8 cellular contexts compared by ENCODE assay signal in the genomic region with DNA sequence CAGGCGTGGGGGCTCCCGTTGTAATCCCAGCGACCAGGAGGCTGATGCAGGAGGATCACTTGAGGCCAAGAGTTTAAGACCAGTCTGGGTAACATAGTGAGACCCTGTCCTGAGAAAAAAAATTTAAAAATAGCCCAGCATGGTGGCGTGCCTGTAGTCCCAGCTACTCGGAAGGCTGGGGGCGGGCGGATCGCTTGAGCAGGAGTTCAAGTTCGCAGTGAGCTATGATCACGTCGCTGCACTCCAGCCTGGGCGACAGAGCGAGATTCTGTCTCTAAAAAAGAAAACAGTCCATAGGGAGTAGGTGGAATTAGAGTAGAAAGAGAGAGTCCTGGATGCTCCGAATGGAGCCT. TPM values are rescaled to one million over a fixed set of nuclear protein-coding genes. Genes with fewer than 3 reads are reported as not detected.
DNase-seq lines count a peak whose midpoint lies in the region; ATAC-seq lines count a peak whose summit lies in the region.

No MANE protein-coding gene starts in this region.

- no peaks in the 10 kb centered on the region for H3K9me3 Mint-ChIP-seq in dendritic cell treated with granulocyte-macrophage colony-stimulating factor and Interleukin-4, amounts not matched to agents 40 ng/mL and 50 ng/mL, for 4 days
- H3K9me3 Mint-ChIP-seq in naive thymus-derived CD4-positive, alpha-beta T cell, result peaks cover 0 to 3% (median 0%) of the 10 kb centered on the region in 11 donors

- H3K4me3 ChIP-seq in ACC112 (ENCODE audit: low read depth, low read length), result peak overlapping the region; percentile 90
- no peak overlapping the region for H3K4me3 ChIP-seq in Karpas-422 (ENCODE audit: low read length)
- no peak overlapping the region for H3K4me3 ChIP-seq in naive thymus-derived CD4-positive, alpha-beta T cell (ENCODE audit: low read length)

- H3K4me1 Mint-ChIP-seq in dendritic cell treated with granulocyte-macrophage colony-stimulating factor and Interleukin-4, amounts not matched to agents 40 ng/mL and 50 ng/mL, for 4 days (ENCODE audit: low read depth), result peaks cover 18% of the 10 kb centered on the region
- H3K4me1 Mint-ChIP-seq in naive thymus-derived CD4-positive, alpha-beta T cell, result peaks cover 17 to 31% (median 19%) of the 10 kb centered on the region in 7 donors

- H3K4me3 Mint-ChIP-seq in dendritic cell treated with granulocyte-macrophage colony-stimulating factor and Interleukin-4, amounts not matched to agents 40 ng/mL and 50 ng/mL, for 4 days, result peak overlapping the region; percentile 84
- H3K4me3 Mint-ChIP-seq in naive thymus-derived CD4-positive, alpha-beta T cell, result peak overlapping the region; percentile 77 to 99 (median 96)

- POLR2A ChIA-PET in naive thymus-derived CD4-positive, alpha-beta T cell (lab: Charles Lee), result interaction anchor here (0.6 to 2.8 kb wide), 3 partner anchors 10 to 51 kb away, joined by 4 to 11 read pairs (median 7); a partner anchor contains a TSS

- H3K27me3 Mint-ChIP-seq in dendritic cell treated with granulocyte-macrophage colony-stimulating factor and Interleukin-4, amounts not matched to agents 40 ng/mL and 50 ng/mL, for 4 days, result peaks cover 5% of the 10 kb centered on the region
- peaks cover 0 to 8% (median 0%) of the 10 kb centered on the region in 5 donors for H3K27me3 Mint-ChIP-seq in naive thymus-derived CD4-positive, alpha-beta T cell

- no peak overlapping the region for H3K27ac ChIP-seq in ACC112 (ENCODE audit: low read depth, low read length)
- no peak overlapping the region for H3K27ac ChIP-seq in Karpas-422 (ENCODE audit: low read length)
- H3K27ac ChIP-seq in naive thymus-derived CD4-positive, alpha-beta T cell (ENCODE audit: low read depth, low read length), result no peak overlapping the region

- intact Hi-C loops in dendritic cell treated with granulocyte-macrophage colony-stimulating factor and Interleukin-4, amounts not matched to agents 40 ng/mL and 50 ng/mL, for 4 days (cut with micrococcal nuclease), result loop anchor here (1.0 to 5.0 kb wide), 4 partner anchors 34 to 137 kb away; a partner anchor contains a TSS
- intact Hi-C loops in naive thymus-derived CD4-positive, alpha-beta T cell (cut with micrococcal nuclease), result loop anchor here (1.0 to 5.0 kb wide), 28 partner anchors 18 to 886 kb away; a partner anchor contains a TSS

- peaks cover 10% of the 10 kb centered on the region for H3K4me1 ChIP-seq in ACC112 (ENCODE audit: control insufficient read depth, insufficient read depth, low read length, unreplicated experiment)
- peaks cover 27% of the 10 kb centered on the region for H3K4me1 ChIP-seq in Karpas-422 (ENCODE audit: low read length)
- peaks cover 8% of the 10 kb centered on the region in 2 donors for H3K4me1 ChIP-seq in naive thymus-derived CD4-positive, alpha-beta T cell (ENCODE audit: control insufficient read depth in 2 of 2, insufficient read depth in 2 of 2, low read length in 2 of 2)

- no peaks in the 10 kb centered on the region for H3K27me3 ChIP-seq in ACC112 (ENCODE audit: insufficient read depth, low read length)
- no peaks in the 10 kb centered on the region for H3K27me3 ChIP-seq in Karpas-422 (ENCODE audit: low read length)
- H3K27me3 ChIP-seq in naive thymus-derived CD4-positive, alpha-beta T cell (ENCODE audit: control insufficient read depth in 2 of 2, insufficient read depth in 2 of 2, low read length in 2 of 2), result no peaks in the 10 kb centered on the region

- H3K36me3 ChIP-seq in ACC112 (ENCODE audit: insufficient read depth, low read length) (no peaks in the 10 kb centered on the region), Karpas-422 (ENCODE audit: insufficient read depth, low read length) (peaks cover 7% of the 10 kb centered on the region; the same call in 1 of the 2 replicates)
- H3K36me3 ChIP-seq in naive thymus-derived CD4-positive, alpha-beta T cell (ENCODE audit: control insufficient read depth in 2 of 3, insufficient read depth in 3 of 3, low read length in 3 of 3), result no peaks in the 10 kb centered on the region

- H2AFZ ChIP-seq in ACC112 (ENCODE audit: low read length, unreplicated experiment), result peak overlapping the region; percentile 70
- H2AFZ ChIP-seq in Karpas-422 (ENCODE audit: low read length), result peak overlapping the region; percentile 39; the same call in 1 of the 2 replicates

- no peak overlapping the region for H3K9ac ChIP-seq in Karpas-422 (ENCODE audit: low read length)

- H3K27ac Mint-ChIP-seq in dendritic cell treated with granulocyte-macrophage colony-stimulating factor and Interleukin-4, amounts not matched to agents 40 ng/mL and 50 ng/mL, for 4 days, result peak overlapping the region; percentile 93
- H3K27ac Mint-ChIP-seq in naive thymus-derived CD4-positive, alpha-beta T cell, result peak overlapping the region in 6 of 9 donors; percentile 47 to 93 (median 86)

- no peaks in the 10 kb centered on the region for H4K20me1 ChIP-seq in Karpas-422 (ENCODE audit: insufficient read depth, low read depth, low read length)

- no peak for ATAC-seq in naive thymus-derived CD4-positive, alpha-beta T cell
- no peak for ATAC-seq in GM18861 (IDR thresholded peaks at IDR 0.05; ENCODE audit: unreplicated experiment)

- no peaks in the 10 kb centered on the region for H3K9me3 ChIP-seq in Karpas-422 (ENCODE audit: low read length)
- no peaks in the 10 kb centered on the region for H3K9me3 ChIP-seq in naive thymus-derived CD4-positive, alpha-beta T cell (ENCODE audit: control insufficient read depth in 2 of 3, low read length in 3 of 3)

- DNase-seq in Karpas-422, result no peak
- DNase-seq in naive thymus-derived CD4-positive, alpha-beta T cell, result no peak
- DNase-seq in HPDE6-E6E7 (ENCODE audit: extremely low spot score), result no peak
- no peak for DNase-seq in SK-N-DZ (ENCODE audit: low spot score)
- DNase-seq in NK-92 (lab: John Stamatoyannopoulos, UW; ENCODE audit: unreplicated experiment), result no peak

- no peaks in the 10 kb centered on the region for H3K9me2 ChIP-seq in Karpas-422 (replicated peaks; ENCODE audit: insufficient read depth, low read length)

- H3K4me2 ChIP-seq in Karpas-422 (ENCODE audit: low read depth, low read length, poor library complexity, severe bottlenecking), result no peak overlapping the region

- H3K79me2 ChIP-seq in ACC112 (ENCODE audit: control insufficient read depth, insufficient read depth, low read length, unreplicated experiment), result peaks cover 40% of the 10 kb centered on the region
- peaks cover 44% of the 10 kb centered on the region for H3K79me2 ChIP-seq in Karpas-422 (ENCODE audit: low read length)

- peaks cover 6% of the 10 kb centered on the region for H3K36me3 Mint-ChIP-seq in dendritic cell treated with granulocyte-macrophage colony-stimulating factor and Interleukin-4, amounts not matched to agents 40 ng/mL and 50 ng/mL, for 4 days (ENCODE audit: low read depth)
- peaks cover 0 to 4% (median 0%) of the 10 kb centered on the region in 5 donors for H3K36me3 Mint-ChIP-seq in naive thymus-derived CD4-positive, alpha-beta T cell

- CTCF ChIA-PET in naive thymus-derived CD4-positive, alpha-beta T cell (lab: Charles Lee), result interaction anchor here (0.8 to 1.7 kb wide), 4 partner anchors 12 to 187 kb away, joined by 3 to 8 read pairs (median 6); a partner anchor contains a TSS

RNA-seq across cellular contexts. Expression of a gene that starts 0.3 kb away (rescaled TPM):
- total RNA-seq in Karpas-422 (2014; rRNA removed; shearing (Covaris generic); ENCODE audit: low replicate concordance), result 37.2 and 52.1 TPM in 2 replicates
- 10 to 100 TPM; 18.7 to 35.8 (median 21.2) TPM for total RNA-seq in naive thymus-derived CD4-positive, alpha-beta T cell
- polyA plus RNA-seq in naive thymus-derived CD4-positive, alpha-beta T cell, result 1 to 10 TPM; 3.6 to 9.8 TPM
- 24.8 and 25.9 TPM in 2 replicates for polyA plus RNA-seq in SK-N-DZ (2014; cell fraction: cytosol; rRNA removed)
- 85.3 and 102 TPM in 2 replicates for polyA plus RNA-seq in SK-N-DZ (2014; cell fraction: nucleus; rRNA removed)

RNA-seq across cellular contexts. Expression of a gene that starts 38.4 kb away (rescaled TPM):
- total RNA-seq in Karpas-422 (2014; rRNA removed; shearing (Covaris generic); ENCODE audit: low replicate concordance), result 31.0 and 33.5 TPM in 2 replicates
- 10 to 100 TPM; 18.9 to 28.1 (median 19.7) TPM for total RNA-seq in naive thymus-derived CD4-positive, alpha-beta T cell
- polyA plus RNA-seq in naive thymus-derived CD4-positive, alpha-beta T cell, result 1 to 10 TPM; 2.6 to 3.6 TPM
- 16.0 and 22.0 TPM in 2 replicates for polyA plus RNA-seq in SK-N-DZ (2014; cell fraction: cytosol; rRNA removed)
- polyA plus RNA-seq in SK-N-DZ (2014; cell fraction: nucleus; rRNA removed), result 268 and 336 TPM in 2 replicates

RNA-seq across cellular contexts. Expression of a gene that starts 38.5 kb away (rescaled TPM):
- total RNA-seq in Karpas-422 (2014; rRNA removed; shearing (Covaris generic); ENCODE audit: low replicate concordance), result 17.5 and 27.3 TPM in 2 replicates
- 10 to 100 TPM; 12.6 to 33.4 (median 28.3) TPM for total RNA-seq in naive thymus-derived CD4-positive, alpha-beta T cell
- 10 to 100 TPM; 17.4 to 29.5 TPM for polyA plus RNA-seq in naive thymus-derived CD4-positive, alpha-beta T cell
- 32.8 and 33.5 TPM in 2 replicates for polyA plus RNA-seq in SK-N-DZ (2014; cell fraction: cytosol; rRNA removed)
- polyA plus RNA-seq in SK-N-DZ (2014; cell fraction: nucleus; rRNA removed), result 41.0 and 68.9 TPM in 2 replicates

RNA-seq across cellular contexts. Expression of a gene that starts 50.8 kb away (rescaled TPM):
- 23.5 and 26.2 TPM in 2 replicates for total RNA-seq in Karpas-422 (2014; rRNA removed; shearing (Covaris generic); ENCODE audit: low replicate concordance)
- 10 to 100 TPM; 21.4 to 62.0 (median 49.0) TPM for total RNA-seq in naive thymus-derived CD4-positive, alpha-beta T cell
- 10 to 100 TPM; 15.5 to 21.2 TPM for polyA plus RNA-seq in naive thymus-derived CD4-positive, alpha-beta T cell
- polyA plus RNA-seq in SK-N-DZ (2014; cell fraction: cytosol; rRNA removed), result 61.0 and 63.3 TPM in 2 replicates
- 159 and 177 TPM in 2 replicates for polyA plus RNA-seq in SK-N-DZ (2014; cell fraction: nucleus; rRNA removed)

RNA-seq across cellular contexts. Expression of a gene that starts 50.9 kb away (rescaled TPM):
- 21.2 and 21.3 TPM in 2 replicates for total RNA-seq in Karpas-422 (2014; rRNA removed; shearing (Covaris generic); ENCODE audit: low replicate concordance)
- 10 to 100 TPM; 38.7 to 49.8 (median 40.8) TPM for total RNA-seq in naive thymus-derived CD4-positive, alpha-beta T cell
- polyA plus RNA-seq in naive thymus-derived CD4-positive, alpha-beta T cell, result 10 to 100 TPM in 1 of 2 donors, 1 to 10 TPM in 1; 6.0 to 14.3 TPM
- polyA plus RNA-seq in SK-N-DZ (2014; cell fraction: cytosol; rRNA removed), result 7.6 and 12.7 TPM in 2 replicates
- 8.9 and 24.1 TPM in 2 replicates for polyA plus RNA-seq in SK-N-DZ (2014; cell fraction: nucleus; rRNA removed)
